Comparison of ENCODE assay signal across 20 cellular contexts in genomic region chr7:91519241-91520200, GRCh38.
DNase-seq lines count a peak whose midpoint lies in the region; ATAC-seq, FAIRE-seq and TF ChIP-seq lines count a peak whose summit lies in the region.
"Had no signal": no experiment of that assay in that cellular context is flagged by ENCODE, and none has a peak within 500 bp of the region (broad histone marks: within the 10 kb centered on the region; RNA-seq: fewer than 3 reads in every experiment).

No MANE protein-coding gene starts in this region.

- no peak overlapping the region for H3K27ac Mint-ChIP-seq in activated naive CD4-positive, alpha-beta T cell treated with anti-CD3 and anti-CD28 coated beads for 36 hours
- H3K27ac Mint-ChIP-seq: activated T-cell treated with anti-CD3 and anti-CD28 coated beads, Interleukin-2, amount 50 U/mL, for 72 hours; CD4-positive, alpha-beta T cell; stimulated activated naive B cell treated with anti-CD40 and anti-IgM and Interleukin-4, amounts not matched to agents 10 μg/mL and 1 μg/mL and 100 μg/mL, for 72 hours; T-helper 1 cell treated with Interleukin-12 subunit alpha and Interleukin-12 subunit beta and Interleukin-4 antibody, amounts not matched to agents 30 μg/mL and 1 μg/mL, for 36 hours had no signal

- no peak for TF ChIP-seq EP300 in H1 (IDR thresholded peaks at IDR 0.05; ENCODE audit: borderline replicate concordance in 1 of 2, low read depth in 2 of 2, low read length in 2 of 2)

- peaks cover 1% of the 10 kb centered on the region for H3K9me3 Mint-ChIP-seq in activated naive CD4-positive, alpha-beta T cell treated with anti-CD3 and anti-CD28 coated beads for 36 hours
- H3K9me3 Mint-ChIP-seq: stimulated activated naive B cell treated with anti-CD40 and anti-IgM and Interleukin-4, amounts not matched to agents 10 μg/mL and 1 μg/mL and 100 μg/mL, for 72 hours; T-helper 1 cell treated with Interleukin-12 subunit alpha and Interleukin-12 subunit beta and Interleukin-4 antibody, amounts not matched to agents 30 μg/mL and 1 μg/mL, for 36 hours had no signal

- no peak overlapping the region for H4K8ac ChIP-seq in H1 (ENCODE audit: extremely low read depth, insufficient read depth, low read length)

- DNase-seq in G401 (ENCODE audit: low spot score) (peak; percentile 85), NCI-H446 treated with DMSO at 0.1 percent for 48 hours (lab: John Stamatoyannopoulos, UW) (peak; percentile 23), H1 (ENCODE audit: low read depth in 1 of 2, low spot score in 2 of 2) (no peak), retinal pigment epithelial cell (ENCODE audit: low read depth) (peak; percentile 75)
- DNase-seq in activated naive CD4-positive, alpha-beta T cell treated with anti-CD3 and anti-CD28 coated beads for 36 hours: no peak
- DNase-seq: activated CD4-positive, alpha-beta T cell treated with anti-CD3 and anti-CD28 coated beads for 48 hours; activated T-cell treated with anti-CD3 and anti-CD28 coated beads, Interleukin-2, amount 50 U/mL, for 72 hours; CD4-positive, alpha-beta T cell; effector CD8-positive, alpha-beta T cell; islet precursor cell; NCI-H226; stimulated activated CD4-positive, alpha-beta T cell treated with anti-CD3 and anti-CD28 coated beads, Interleukin-4, amount 100 ng/mL, for 24 hours; stimulated activated naive B cell treated with anti-CD40 and anti-IgM and Interleukin-4, amounts not matched to agents 10 μg/mL and 1 μg/mL and 100 μg/mL, for 72 hours had no signal

- no peaks in the 10 kb centered on the region for H3K4me1 ChIP-seq in H1 (replicated peaks in 1 of 4; ENCODE audit: control insufficient read depth in 3 of 4, insufficient read depth in 4 of 4, low read length in 3 of 4)
- H3K4me1 ChIP-seq: ascending aorta had no signal

- no peak overlapping the region for H2BK120ac ChIP-seq in H1 (replicated peaks; ENCODE audit: low read depth, low read length)

- H3K27me3 Mint-ChIP-seq in activated naive CD4-positive, alpha-beta T cell treated with anti-CD3 and anti-CD28 coated beads for 36 hours (ENCODE audit: low read depth): peaks cover 4% of the 10 kb centered on the region

- H3K4me2 ChIP-seq in H1 (ENCODE audit: insufficient read depth in 1 of 2, low read depth in 2 of 2, low read length in 2 of 2): no peak overlapping the region

- H2AK5ac ChIP-seq in H1 (ENCODE audit: low read depth, low read length): no peak overlapping the region

- 0 out of 2 replicates have a peak overlapping the region, but pooled peaks have one; percentile 7 for H2AFZ ChIP-seq in H1 (ENCODE audit: low read length)

- CTCF ChIA-PET in H1 (lab: Charles Lee; ENCODE audit: partially characterized antibody): no interaction called here
- CTCF ChIA-PET in activated naive CD4-positive, alpha-beta T cell treated with anti-CD3 and anti-CD28 coated beads for 36 hours (lab: Charles Lee): no interaction called here

- no peak overlapping the region for H3K4me3 Mint-ChIP-seq in activated naive CD4-positive, alpha-beta T cell treated with anti-CD3 and anti-CD28 coated beads for 36 hours
- H3K4me3 Mint-ChIP-seq: activated T-cell treated with anti-CD3 and anti-CD28 coated beads, Interleukin-2, amount 50 U/mL, for 72 hours; CD4-positive, alpha-beta T cell; stimulated activated naive B cell treated with anti-CD40 and anti-IgM and Interleukin-4, amounts not matched to agents 10 μg/mL and 1 μg/mL and 100 μg/mL, for 72 hours; T-helper 1 cell treated with Interleukin-12 subunit alpha and Interleukin-12 subunit beta and Interleukin-4 antibody, amounts not matched to agents 30 μg/mL and 1 μg/mL, for 36 hours had no signal

- intact Hi-C loops in activated naive CD4-positive, alpha-beta T cell treated with anti-CD3 and anti-CD28 coated beads for 36 hours (cut with micrococcal nuclease): no loop called here

- no peaks in the 10 kb centered on the region for H3K4me1 Mint-ChIP-seq in activated naive CD4-positive, alpha-beta T cell treated with anti-CD3 and anti-CD28 coated beads for 36 hours (ENCODE audit: low read depth)
- H3K4me1 Mint-ChIP-seq: stimulated activated naive B cell treated with anti-CD40 and anti-IgM and Interleukin-4, amounts not matched to agents 10 μg/mL and 1 μg/mL and 100 μg/mL, for 72 hours had no signal

- no peak overlapping the region for H3K4me3 ChIP-seq in H1 (ENCODE audit: extremely low read depth in 1 of 4, insufficient read depth in 2 of 4, low read depth in 3 of 4, low read length in 4 of 4)
- no peak overlapping the region for H3K4me3 ChIP-seq in retinal pigment epithelial cell (ENCODE audit: low read length)
- H3K4me3 ChIP-seq: ascending aorta had no signal

- H3K9me3 ChIP-seq in H1 (ENCODE audit: insufficient read depth in 2 of 2, low read depth in 1 of 2, low read length in 1 of 2): no peaks in the 10 kb centered on the region
- H3K9me3 ChIP-seq: ascending aorta had no signal

- no peak overlapping the region for H2BK5ac ChIP-seq in H1 (ENCODE audit: low read depth, low read length)

- no peak overlapping the region for H3K23ac ChIP-seq in H1 (ENCODE audit: insufficient read length)

- no peak overlapping the region for H4K91ac ChIP-seq in H1 (replicated peaks; ENCODE audit: insufficient read length, low read length)

- no peak overlapping the region for H4K5ac ChIP-seq in H1 (ENCODE audit: insufficient read length, low read depth, low read length)

- H3K79me2 ChIP-seq in H1 (ENCODE audit: control insufficient read depth in 1 of 2, insufficient read depth in 2 of 2, low read length in 2 of 2): no peaks in the 10 kb centered on the region

- no peak for TF ChIP-seq POLR2A in H1 (IDR thresholded peaks at IDR 0.05; ENCODE audit: control extremely low read depth in 1 of 2, low read depth in 2 of 2, low read length in 2 of 2)

- no peak overlapping the region for H3K18ac ChIP-seq in H1 (ENCODE audit: extremely low read depth, low read length)

- H2BK15ac ChIP-seq in H1 (ENCODE audit: low read length): no peak overlapping the region

- no peak overlapping the region for H3K14ac ChIP-seq in H1 (ENCODE audit: insufficient read length)

- no peak overlapping the region for H2BK12ac ChIP-seq in H1 (ENCODE audit: low read depth, low read length)

- H3K56ac ChIP-seq in H1 (replicated peaks; ENCODE audit: insufficient read length, low read depth, low read length): no peak overlapping the region

- H4K20me1 ChIP-seq in H1 (replicated peaks in 1 of 2; ENCODE audit: control insufficient read depth in 1 of 2, insufficient read depth in 2 of 2, low read length in 2 of 2): no peaks in the 10 kb centered on the region

- 82% methylated on average over 9 of the region's 9 CpGs; no CpG with 5 or more reads in 1 of the 2 experiments for WGBS in H1 (ENCODE audit: extremely low coverage in 1 of 2, insufficient coverage in 1 of 2, insufficient read length in 1 of 2, insufficient replicate concordance in 2 of 2, low coverage in 1 of 2, low lambda C conversion rate in 2 of 2, missing lambda C conversion rate in 1 of 2), 2 experiments

- H2BK20ac ChIP-seq in H1 (ENCODE audit: low read length): no peak overlapping the region

- in situ Hi-C loops in G401 (cut with HindIII; ENCODE audit: low sequenced_read_pairs): no loop called here

- no peak overlapping the region for H3K27ac ChIP-seq in H1 (ENCODE audit: low read depth, low read length)
- H3K27ac ChIP-seq: ascending aorta, HL-60 had no signal

- POLR2A ChIA-PET in H1 (lab: Charles Lee; ENCODE audit: partially characterized antibody): no interaction called here

- no peaks in the 10 kb centered on the region for H3K27me3 ChIP-seq in H1 (replicated peaks in 1 of 4; ENCODE audit: control insufficient read depth in 3 of 4, extremely low read depth in 1 of 4, insufficient read depth in 3 of 4, low read length in 3 of 4)
- H3K27me3 ChIP-seq: ascending aorta had no signal

- TF ChIP-seq CTCF in H1 (IDR thresholded peaks at IDR 0.05; ENCODE audit: control extremely low read depth in 1 of 3, insufficient read depth in 1 of 3, low read depth in 1 of 3, low read length in 3 of 3): no peak
- TF ChIP-seq CTCF in retinal pigment epithelial cell (conservative IDR thresholded peaks at IDR 0.05; ENCODE audit: low read depth, low read length): no peak

- H3K36me3 Mint-ChIP-seq in activated naive CD4-positive, alpha-beta T cell treated with anti-CD3 and anti-CD28 coated beads for 36 hours (ENCODE audit: low read depth): no peaks in the 10 kb centered on the region
- H3K36me3 Mint-ChIP-seq: stimulated activated naive B cell treated with anti-CD40 and anti-IgM and Interleukin-4, amounts not matched to agents 10 μg/mL and 1 μg/mL and 100 μg/mL, for 72 hours had no signal

- no peak for FAIRE-seq in H1 (lab: Jason Lieb, UNC)

- no peak overlapping the region for H3K9ac ChIP-seq in H1 (replicated peaks in 1 of 4; ENCODE audit: extremely low read depth in 1 of 4, low read depth in 3 of 4, low read length in 3 of 4)

- no peaks in the 10 kb centered on the region; the same call in 1 of the 2 replicates for H3K23me2 ChIP-seq in H1 (ENCODE audit: low read depth, low read length)

- no peak overlapping the region for H3K4ac ChIP-seq in H1 (replicated peaks; ENCODE audit: insufficient read length, low read depth, low read length)

- no peaks in the 10 kb centered on the region for H3K79me1 ChIP-seq in H1 (ENCODE audit: low read depth, low read length)

- no peak for TF ChIP-seq RAD21 in H1 (IDR thresholded peaks at IDR 0.05 in 1 of 2, conservative IDR thresholded peaks at IDR 0.05 in 1 of 2; ENCODE audit: low read depth in 2 of 2, low read length in 2 of 2)

- ATAC-seq in HG03025 (IDR thresholded peaks at IDR 0.05; ENCODE audit: low FRiP score, unreplicated experiment) (no peak), GM18867 (IDR thresholded peaks at IDR 0.05; ENCODE audit: unreplicated experiment) (no peak)
- ATAC-seq: activated T-cell treated with anti-CD3 and anti-CD28 coated beads, Interleukin-2, amount 50 U/mL, for 72 hours; HCT116; Panc1; stimulated activated naive B cell treated with anti-CD40 and anti-IgM and Interleukin-4, amounts not matched to agents 10 μg/mL and 1 μg/mL and 100 μg/mL, for 72 hours had no signal

- H3K36me3 ChIP-seq in H1 (ENCODE audit: control insufficient read depth in 2 of 4, insufficient read depth in 4 of 4, low read length in 3 of 4): no peaks in the 10 kb centered on the region
- H3K36me3 ChIP-seq: ascending aorta had no signal

TF ChIP-seq in H1, 55 proteins besides CTCF, POLR2A, EP300 and RAD21:
- TF ChIP-seq MAFK (IDR thresholded peaks at IDR 0.05; ENCODE audit: low read depth, low read length) (no peak), BCL11A (IDR thresholded peaks at IDR 0.05; ENCODE audit: low read depth in 2 of 2, low read length in 2 of 2) (no peak), CBX5 (IDR thresholded peaks at IDR 0.05; ENCODE audit: low read depth, low read length) (no peak), SP4 (IDR thresholded peaks at IDR 0.05; ENCODE audit: low read length) (no peak), SIRT6 (IDR thresholded peaks at IDR 0.05; ENCODE audit: low read length) (no peak), HDAC6 (IDR thresholded peaks at IDR 0.05; ENCODE audit: low read depth, low read length) (no peak), CEBPB (IDR thresholded peaks at IDR 0.05; ENCODE audit: low read depth, low read length) (no peak)

Comparison
In these comparisons a context has a peak if more than half of its experiments do, and no peak if none do; other contexts are left out.
1. DNase-seq: peak in G401 (single experiment), NCI-H446 treated with DMSO at 0.1 percent for 48 hours (single experiment) and retinal pigment epithelial cell (single experiment); none in H1 (0 of 2) and activated naive CD4-positive, alpha-beta T cell treated with anti-CD3 and anti-CD28 coated beads for 36 hours (single experiment).